ENCODE assay signal across 1 cellular context in the genomic region with DNA sequence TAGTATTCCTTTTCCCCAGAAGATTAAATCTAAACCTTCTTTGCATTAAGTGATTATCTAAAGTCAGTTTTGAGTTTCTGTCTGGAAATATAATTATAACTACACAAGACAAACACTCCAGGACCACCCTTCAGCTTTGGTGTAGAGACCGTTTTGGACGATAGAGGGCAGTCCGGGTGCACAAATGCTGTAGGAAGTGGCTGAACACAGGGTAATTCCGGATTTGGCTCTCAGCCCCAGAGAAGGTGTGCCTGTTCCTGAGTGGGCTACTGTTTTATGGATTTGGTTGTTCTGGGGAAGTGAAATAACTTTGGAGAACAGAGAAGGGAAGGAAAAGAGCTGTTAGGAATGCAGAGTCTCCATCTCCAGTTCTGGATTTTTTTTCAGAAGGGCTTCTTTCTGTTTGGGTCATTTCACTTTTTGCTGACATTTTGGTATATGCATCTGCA.
TF ChIP-seq lines count a peak whose summit lies in the region.

No MANE protein-coding gene starts in this region.

TF ChIP-seq in H1, 55 proteins besides CTCF, POLR2A, EP300 and RAD21:
- TF ChIP-seq EGR1 (IDR thresholded peaks at IDR 0.05; ENCODE audit: borderline replicate concordance, low read depth, low read length) (no peak), CBX8 (IDR thresholded peaks at IDR 0.05; ENCODE audit: borderline replicate concordance, low read depth, low read length) (no peak), ASH2L (IDR thresholded peaks at IDR 0.05; ENCODE audit: low read length) (no peak)
